Comparison of ENCODE assay signal across 8 cellular contexts in genomic region chr1:40508375-40509341, GRCh38. TPM values are rescaled to one million over a fixed set of nuclear protein-coding genes. Genes with fewer than 3 reads are reported as not detected.
DNase-seq lines count a peak whose midpoint lies in the region; ATAC-seq and TF ChIP-seq lines count a peak whose summit lies in the region.

Gene EXO5, plus strand, starts transcription at chr1:40508767. Its CDS starts 5,778 bp downstream, at chr1:40514545.

- intact Hi-C loops in activated T-helper 2 cell treated with anti-CD3 and anti-CD28 coated beads, Interferon-gamma antibody, Interleukin-2, Interleukin-4, amounts not matched to agents 10 μg/mL and 5 μg/mL and 100 μg/mL, durations not matched to agents 14 hours and 24 hours and 36 hours (cut with micrococcal nuclease), result loop anchor here (1.0 kb wide), 2 partner anchors 23 to 57 kb away; partner anchors contain the start of gene ZNF684
- intact Hi-C loops in natural killer cell (cut with micrococcal nuclease), result loop anchor here (2.0 to 10.0 kb wide), 2 partner anchors 22 to 54 kb away; partner anchors contain the start of genes ZFP69B and ZNF684

- CTCF ChIA-PET in RWPE1 (lab: Yijun Ruan, JAX), result interaction anchor here (0.6 kb wide), 1 partner anchor 817 kb away, joined by 3 read pairs; no protein-coding TSS in a partner anchor

- H3K4me3 Mint-ChIP-seq in IgD-negative memory B cell (peak within 1 kb of the TSS; percentile 81 to 98 (median 91)), natural killer cell (peak within 1 kb of the TSS; percentile 90)
- peak within 1 kb of the TSS; percentile 83 for H3K4me3 Mint-ChIP-seq in activated T-helper 2 cell treated with anti-CD3 and anti-CD28 coated beads, Interferon-gamma antibody, Interleukin-2, Interleukin-4, amounts not matched to agents 10 μg/mL and 5 μg/mL and 100 μg/mL, durations not matched to agents 14 hours and 24 hours and 36 hours (ENCODE audit: low read depth)

- ATAC-seq in GM21423 (IDR thresholded peaks at IDR 0.05; ENCODE audit: unreplicated experiment) (peak; percentile 88), natural killer cell (peak; percentile 93 to 96 (median 96))

- TF ChIP-seq CTCF in RWPE1 (conservative IDR thresholded peaks at IDR 0.05; ENCODE audit: low read depth) (no peak), natural killer cell (IDR thresholded peaks at IDR 0.05) (no peak)

- H3K9me3 Mint-ChIP-seq in IgD-negative memory B cell, result peaks cover 0 to 11% (median 10%) of the 10 kb centered on the region in 3 donors
- H3K9me3 Mint-ChIP-seq in activated T-helper 2 cell treated with anti-CD3 and anti-CD28 coated beads, Interferon-gamma antibody, Interleukin-2, Interleukin-4, amounts not matched to agents 10 μg/mL and 5 μg/mL and 100 μg/mL, durations not matched to agents 14 hours and 24 hours and 36 hours, result peaks cover 53% of the 10 kb centered on the region
- peaks cover 0 to 12% of the 10 kb centered on the region in 2 donors for H3K9me3 Mint-ChIP-seq in natural killer cell

- peaks cover 7 to 13% (median 7%) of the 10 kb centered on the region in 3 donors for H3K4me1 Mint-ChIP-seq in IgD-negative memory B cell
- H3K4me1 Mint-ChIP-seq in activated T-helper 2 cell treated with anti-CD3 and anti-CD28 coated beads, Interferon-gamma antibody, Interleukin-2, Interleukin-4, amounts not matched to agents 10 μg/mL and 5 μg/mL and 100 μg/mL, durations not matched to agents 14 hours and 24 hours and 36 hours (ENCODE audit: low read depth), result peaks cover 10% of the 10 kb centered on the region
- peaks cover 19 to 21% of the 10 kb centered on the region in 2 donors for H3K4me1 Mint-ChIP-seq in natural killer cell

- H3K36me3 Mint-ChIP-seq in IgD-negative memory B cell (peaks cover 7% of the 10 kb centered on the region), natural killer cell (peaks cover 22% of the 10 kb centered on the region)
- H3K36me3 Mint-ChIP-seq in activated T-helper 2 cell treated with anti-CD3 and anti-CD28 coated beads, Interferon-gamma antibody, Interleukin-2, Interleukin-4, amounts not matched to agents 10 μg/mL and 5 μg/mL and 100 μg/mL, durations not matched to agents 14 hours and 24 hours and 36 hours (ENCODE audit: low read depth), result peaks cover 66% of the 10 kb centered on the region

- H3K27ac Mint-ChIP-seq in IgD-negative memory B cell, result peak within 1 kb of the TSS; percentile 50 to 76 (median 51)
- H3K27ac Mint-ChIP-seq in activated T-helper 2 cell treated with anti-CD3 and anti-CD28 coated beads, Interferon-gamma antibody, Interleukin-2, Interleukin-4, amounts not matched to agents 10 μg/mL and 5 μg/mL and 100 μg/mL, durations not matched to agents 14 hours and 24 hours and 36 hours, result peak within 1 kb of the TSS; percentile 76
- peak within 1 kb of the TSS; percentile 89 to 94 for H3K27ac Mint-ChIP-seq in natural killer cell

- peak within 1 kb of the TSS; percentile 78 for H3K27ac ChIP-seq in RWPE1

- DNase-seq in COLO668 (lab: John Stamatoyannopoulos, UW; ENCODE audit: unreplicated experiment) (peak; percentile 100), RWPE1 (ENCODE audit: low spot score) (peak; percentile 58), fibroblast of peridontal ligament (ENCODE audit: extremely low read depth) (peak; percentile 66), natural killer cell (peak; percentile 78)
- peak; percentile 82 for DNase-seq in activated T-helper 2 cell treated with anti-CD3 and anti-CD28 coated beads, Interferon-gamma antibody, Interleukin-2, Interleukin-4, amounts not matched to agents 10 μg/mL and 5 μg/mL and 100 μg/mL, durations not matched to agents 14 hours and 24 hours and 36 hours (ENCODE audit: low spot score)
- peak; percentile 44 to 69 (median 62) for DNase-seq in stimulated activated naive CD4-positive, alpha-beta T cell (lab: John Stamatoyannopoulos, UW)

- H3K27me3 Mint-ChIP-seq in IgD-negative memory B cell, result no peaks in the 10 kb centered on the region
- no peaks in the 10 kb centered on the region for H3K27me3 Mint-ChIP-seq in activated T-helper 2 cell treated with anti-CD3 and anti-CD28 coated beads, Interferon-gamma antibody, Interleukin-2, Interleukin-4, amounts not matched to agents 10 μg/mL and 5 μg/mL and 100 μg/mL, durations not matched to agents 14 hours and 24 hours and 36 hours (ENCODE audit: low read depth)
- H3K27me3 Mint-ChIP-seq in natural killer cell (ENCODE audit: low read depth in 2 of 2), result no peaks in the 10 kb centered on the region

- POLR2A ChIA-PET in RWPE1 (lab: Yijun Ruan, JAX; ENCODE audit: low non-redundant PET), result interaction anchor here (0.6 to 0.8 kb wide), 2 partner anchors 55 to 240 kb away, joined by 3 to 5 read pairs; no protein-coding TSS in a partner anchor

RNA-seq across cellular contexts. Expression of gene EXO5, which starts in this region (rescaled TPM):
- 7.9 TPM for polyA plus RNA-seq in IgD-negative memory B cell
- total RNA-seq in activated T-helper 2 cell treated with anti-CD3 and anti-CD28 coated beads, Interferon-gamma antibody, Interleukin-2, Interleukin-4, amounts not matched to agents 10 μg/mL and 5 μg/mL and 100 μg/mL, durations not matched to agents 14 hours and 24 hours and 36 hours, result 11.9 and 13.6 TPM in 2 replicates
- 10 to 100 TPM in 2 of 3 donors, 1 to 10 TPM in 1; 9.6 to 17.0 (median 10.1) TPM for total RNA-seq in natural killer cell

Comparison
In these comparisons a context has a peak if more than half of its experiments do, and no peak if none do; other contexts are left out.
1. Peak in every context shown above with its lines: DNase-seq, ATAC-seq and H3K27ac ChIP-seq.